ENCODE assay signal across 22 cellular contexts in genomic region chr6:25439368-25439767, GRCh38.
DNase-seq lines count a peak whose midpoint lies in the region; ATAC-seq, FAIRE-seq and TF ChIP-seq lines count a peak whose summit lies in the region.
"Had no signal": no experiment of that assay in that cellular context is flagged by ENCODE, and none has a peak within 500 bp of the region (broad histone marks: within the 10 kb centered on the region; RNA-seq: fewer than 3 reads in every experiment).

No MANE protein-coding gene starts in this region.

- no peak for TF ChIP-seq CTCF in HepG2 (CRISPR knock-in tag; IDR thresholded peaks at IDR 0.05)
- no peak for TF ChIP-seq CTCF in right lobe of liver (IDR thresholded peaks at IDR 0.05)
- no peak for TF ChIP-seq CTCF in OCI-LY1 (IDR thresholded peaks at IDR 0.05; ENCODE audit: low read length)
- TF ChIP-seq CTCF in bronchial epithelial cell (IDR thresholded peaks at IDR 0.05; ENCODE audit: insufficient read depth, low read length, severe bottlenecking), result no peak
- no peak for TF ChIP-seq CTCF in PC-9 (conservative IDR thresholded peaks at IDR 0.05)

- WGBS in HepG2 (ENCODE audit: low lambda C conversion rate), result 29% methylated on average over 1 of the region's 1 CpG
- WGBS in right lobe of liver (ENCODE audit: insufficient coverage, low coverage, low lambda C conversion rate, missing lambda C conversion rate), result 100% methylated on average over 1 of the region's 1 CpG

- no peaks in the 10 kb centered on the region for H3F3A ChIP-seq in OCI-LY1 (ENCODE audit: insufficient read depth, low read length)
- H3F3A ChIP-seq in PC-9 (ENCODE audit: insufficient read depth, low read depth), result no peaks in the 10 kb centered on the region

- no peak overlapping the region for H3K4me3 ChIP-seq in HepG2 (replicated peaks in 1 of 3; ENCODE audit: insufficient read depth in 1 of 3, low read depth in 2 of 3, low read length in 3 of 3)
- no peak overlapping the region for H3K4me3 ChIP-seq in right lobe of liver
- no peak overlapping the region for H3K4me3 ChIP-seq in OCI-LY1 (ENCODE audit: low read depth, low read length, poor library complexity, severe bottlenecking)
- H3K4me3 ChIP-seq in bronchial epithelial cell (ENCODE audit: low read depth, low read length), result no peak overlapping the region
- no peak overlapping the region for H3K4me3 ChIP-seq in PC-9
- H3K4me3 ChIP-seq: BLaER1 had no signal

- in situ Hi-C loops in HepG2 (cut with HindIII; ENCODE audit: extremely low pct_ligation_motif_present, low pct_unique_long_range_greater_than_20kb), result no loop called here

- no peak for TF ChIP-seq POLR2A in HepG2 (IDR thresholded peaks at IDR 0.05; ENCODE audit: insufficient read depth in 1 of 2, low read depth in 2 of 2, low read length in 2 of 2)
- TF ChIP-seq POLR2A in right lobe of liver (IDR thresholded peaks at IDR 0.05), result no peak

- H3K9me3 ChIP-seq in HepG2 (ENCODE audit: low read length) (no peaks in the 10 kb centered on the region), right lobe of liver (no peaks in the 10 kb centered on the region), OCI-LY1 (ENCODE audit: low read length) (no peaks in the 10 kb centered on the region), PC-9 (ENCODE audit: insufficient read depth, low read depth) (no peaks in the 10 kb centered on the region)
- H3K9me3 ChIP-seq: BLaER1, Caco-2 had no signal

- ATAC-seq in HepG2 (no peak), right lobe of liver (no peak), GM21737 (IDR thresholded peaks at IDR 0.05; ENCODE audit: unreplicated experiment) (no peak)
- ATAC-seq: CD8-positive, alpha-beta T cell had no signal

- H3K27me3 ChIP-seq in HepG2 (ENCODE audit: control insufficient read depth in 1 of 2, insufficient read depth in 2 of 2, low read length in 2 of 2), result no peaks in the 10 kb centered on the region
- H3K27me3 ChIP-seq in right lobe of liver, result no peaks in the 10 kb centered on the region
- no peaks in the 10 kb centered on the region for H3K27me3 ChIP-seq in OCI-LY1 (ENCODE audit: insufficient read depth, low read length)
- no peaks in the 10 kb centered on the region for H3K27me3 ChIP-seq in bronchial epithelial cell (ENCODE audit: control insufficient read depth, insufficient read depth, low read length)
- H3K27me3 ChIP-seq in PC-9 (ENCODE audit: insufficient read depth, low read depth), result no peaks in the 10 kb centered on the region
- H3K27me3 ChIP-seq: BLaER1 had no signal

- no peak for DNase-seq in HepG2 (ENCODE audit: low spot score)
- no peak for DNase-seq in right lobe of liver
- DNase-seq in bronchial epithelial cell (ENCODE audit: low read depth), result no peak
- DNase-seq in NCI-H1436 treated with DMSO at 0.1 percent for 48 hours (lab: John Stamatoyannopoulos, UW), result no peak
- DNase-seq in PC-9, result no peak
- DNase-seq: Caco-2; CD4-positive, CD25-positive, alpha-beta regulatory T cell; CD8-positive, alpha-beta T cell; DMS53; DMS79 treated with DMSO at 0.1 percent for 48 hours; GF-D8; GOT3; H7; HCEC 1CT had no signal

- H3K9ac ChIP-seq in HepG2 (ENCODE audit: insufficient read depth, low read depth, low read length) (no peak overlapping the region), OCI-LY1 (ENCODE audit: low read length) (no peak overlapping the region)
- H3K9ac ChIP-seq: BLaER1 had no signal

- H3K9me2 ChIP-seq in OCI-LY1 (ENCODE audit: low read depth, low read length) (no peaks in the 10 kb centered on the region), PC-9 (ENCODE audit: insufficient read depth) (no peaks in the 10 kb centered on the region)

- FAIRE-seq in HepG2 (lab: Jason Lieb, UNC) (no peak), bronchial epithelial cell (lab: Jason Lieb, UNC) (peak; percentile 18)
- FAIRE-seq: A204.1, GM12891, GM18507 had no signal

- H3K27ac ChIP-seq in HepG2 (ENCODE audit: extremely low read length, insufficient read depth, low read length), result no peak overlapping the region
- no peak overlapping the region for H3K27ac ChIP-seq in right lobe of liver
- H3K27ac ChIP-seq in OCI-LY1 (ENCODE audit: low read depth, low read length, poor library complexity, severe bottlenecking), result peak overlapping the region; percentile 35
- no peak overlapping the region for H3K27ac ChIP-seq in PC-9
- H3K27ac ChIP-seq: 22Rv1, BLaER1, C4-2B had no signal

- POLR2A ChIA-PET in HepG2 (lab: Yijun Ruan, JAX), result no interaction called here
- POLR2A ChIA-PET in PC-9 (lab: Charles Lee; ENCODE audit: unreplicated experiment), result no interaction called here

- TF ChIP-seq RAD21 in HepG2 (CRISPR knock-in tag; IDR thresholded peaks at IDR 0.05), result no peak

- H3K4me2 ChIP-seq in HepG2 (ENCODE audit: low read depth, low read length) (no peak overlapping the region), OCI-LY1 (ENCODE audit: low read length) (no peak overlapping the region), PC-9 (no peak overlapping the region)
- H3K4me2 ChIP-seq: BLaER1 had no signal

- H2AFZ ChIP-seq in HepG2 (ENCODE audit: low read length), result no peak overlapping the region
- no peak overlapping the region for H2AFZ ChIP-seq in OCI-LY1 (ENCODE audit: low read length)
- no peak overlapping the region for H2AFZ ChIP-seq in PC-9

- no peaks in the 10 kb centered on the region for H4K20me1 ChIP-seq in HepG2 (ENCODE audit: insufficient read depth, low read length)
- H4K20me1 ChIP-seq in OCI-LY1 (ENCODE audit: insufficient read depth, low read length), result no peaks in the 10 kb centered on the region
- no peaks in the 10 kb centered on the region for H4K20me1 ChIP-seq in PC-9 (ENCODE audit: insufficient read depth)
- H4K20me1 ChIP-seq: BLaER1 had no signal

- H3K4me1 ChIP-seq in HepG2 (ENCODE audit: insufficient read depth, low read length) (no peaks in the 10 kb centered on the region), right lobe of liver (no peaks in the 10 kb centered on the region), OCI-LY1 (ENCODE audit: insufficient read depth, low read length, severe bottlenecking) (peaks cover 44% of the 10 kb centered on the region), PC-9 (replicated peaks; ENCODE audit: insufficient read depth) (no peaks in the 10 kb centered on the region)
- H3K4me1 ChIP-seq: BLaER1, Caco-2 had no signal

- CTCF ChIA-PET in HepG2 (lab: Yijun Ruan, JAX; ENCODE audit: low intra/inter-chr PET ratio, low total read pairs), result no interaction called here
- CTCF ChIA-PET in PC-9 (lab: Charles Lee), result no interaction called here

- intact Hi-C loops in HepG2 (cut with micrococcal nuclease; ENCODE audit: unreplicated experiment), result no loop called here
- intact Hi-C loops in right lobe of liver (cut with DNase I), result no loop called here
- intact Hi-C loops in PC-9 (cut with micrococcal nuclease; ENCODE audit: unreplicated experiment), result no loop called here

- H3K36me3 ChIP-seq in HepG2 (replicated peaks in 1 of 2; ENCODE audit: control insufficient read depth in 1 of 2, insufficient read depth in 2 of 2, low read length in 2 of 2) (no peaks in the 10 kb centered on the region), right lobe of liver (no peaks in the 10 kb centered on the region), OCI-LY1 (ENCODE audit: insufficient read depth, low read length) (no peaks in the 10 kb centered on the region), bronchial epithelial cell (ENCODE audit: control insufficient read depth, insufficient read depth, low read length) (no peaks in the 10 kb centered on the region), PC-9 (ENCODE audit: low read depth) (no peaks in the 10 kb centered on the region)
- H3K36me3 ChIP-seq: BLaER1 had no signal

- BruUV-seq in HepG2 (replicated peaks; lab: Mats Ljungman, UMichigan) (no TSS peak), PC-9 (replicated peaks; lab: Mats Ljungman, UMichigan) (no TSS peak)

- TF ChIP-seq EP300 in HepG2 (IDR thresholded peaks at IDR 0.05; ENCODE audit: low read depth in 2 of 2, low read length in 2 of 2) (no peak), HepG2 (CRISPR knock-in tag; IDR thresholded peaks at IDR 0.05; ENCODE audit: borderline replicate concordance) (no peak)

- H3K79me2 ChIP-seq in HepG2 (ENCODE audit: insufficient read depth, low read length) (no peaks in the 10 kb centered on the region), OCI-LY1 (ENCODE audit: insufficient read depth, low read length) (no peaks in the 10 kb centered on the region), PC-9 (ENCODE audit: low read depth) (no peaks in the 10 kb centered on the region)

TF ChIP-seq in HepG2, 621 proteins besides CTCF, POLR2A, EP300 and RAD21:
- TF ChIP-seq ZNF18 (CRISPR knock-in tag; IDR thresholded peaks at IDR 0.05; ENCODE audit: insufficient replicate concordance) (no peak), MAFK (conservative IDR thresholded peaks at IDR 0.05 in 1 of 2, IDR thresholded peaks at IDR 0.05 in 1 of 2; ENCODE audit: low read length in 2 of 2) (peak; percentile 91 to 97), ZNF224 (CRISPR knock-in tag; IDR thresholded peaks at IDR 0.05) (no peak), NFATC3 (CRISPR knock-in tag; IDR thresholded peaks at IDR 0.05) (no peak), MAFF (IDR thresholded peaks at IDR 0.05; ENCODE audit: low read depth, low read length) (peak; percentile 93), ZFP91 (CRISPR knock-in tag; IDR thresholded peaks at IDR 0.05; ENCODE audit: borderline replicate concordance) (no peak), ZNF563 (CRISPR knock-in tag; IDR thresholded peaks at IDR 0.05) (no peak), ZNF772 (CRISPR knock-in tag; IDR thresholded peaks at IDR 0.05) (no peak)
